ENCODE assay signal across 14 cellular contexts in the genomic region with DNA sequence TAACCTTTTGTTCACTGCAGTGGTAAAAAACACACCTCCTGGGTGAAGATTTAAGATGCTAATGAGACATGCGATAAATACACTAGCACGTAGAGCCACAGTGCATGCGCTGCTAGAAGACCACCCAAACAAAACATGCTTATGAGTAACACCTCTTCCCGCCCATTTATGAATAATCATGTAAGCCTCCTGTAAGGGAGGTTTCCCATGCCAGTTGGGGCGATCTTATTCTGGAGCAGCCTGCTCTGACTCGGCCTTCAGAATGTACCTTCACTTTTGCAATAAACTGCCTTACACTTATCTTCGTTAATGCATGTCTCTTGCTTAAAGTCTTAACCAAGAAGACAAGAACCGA.
"Had no signal": no experiment of that assay in that cellular context is flagged by ENCODE, and none has a peak within 500 bp of the region (broad histone marks: within the 10 kb centered on the region; RNA-seq: fewer than 3 reads in every experiment).

No MANE protein-coding gene starts in this region.

- H3K4me3 ChIP-seq: cardiac muscle cell, esophagus squamous epithelium, mucosa of descending colon, prostate gland, right atrium auricular region, suprapubic skin, transverse colon had no signal

- H3K9me3 ChIP-seq: esophagus squamous epithelium, mucosa of descending colon, prostate gland, right atrium auricular region, suprapubic skin, transverse colon had no signal

- H3K4me1 ChIP-seq: prostate gland, right atrium auricular region, transverse colon had no signal

- H3K27me3 ChIP-seq: cardiac muscle cell, esophagus squamous epithelium, right atrium auricular region, suprapubic skin, transverse colon had no signal

- H3K27ac Mint-ChIP-seq: activated naive CD4-positive, alpha-beta T cell treated with anti-CD3 and anti-CD28 coated beads, Interleukin-2, amount 10 ng/mL, durations not matched to agents 7 days and 5 days; activated T-cell treated with anti-CD3 and anti-CD28 coated beads, Interleukin-2, amount 50 U/mL, for 24 hours; dendritic cell treated with granulocyte-macrophage colony-stimulating factor and Interleukin-4, amounts not matched to agents 40 ng/mL and 50 ng/mL, for 4 days; stimulated activated naive CD8-positive, alpha-beta T cell treated with anti-CD3 and anti-CD28 coated beads, Interleukin-15, Interleukin-2, amounts not matched to agents 100 ng/mL and 50 ng/mL, for 24 hours had no signal

- H3K9me3 Mint-ChIP-seq: activated naive CD4-positive, alpha-beta T cell treated with anti-CD3 and anti-CD28 coated beads, Interleukin-2, amount 10 ng/mL, durations not matched to agents 7 days and 5 days; activated T-cell treated with anti-CD3 and anti-CD28 coated beads, Interleukin-2, amount 50 U/mL, for 24 hours; dendritic cell treated with granulocyte-macrophage colony-stimulating factor and Interleukin-4, amounts not matched to agents 40 ng/mL and 50 ng/mL, for 4 days; naive B cell; neural crest cell; stimulated activated naive CD8-positive, alpha-beta T cell treated with anti-CD3 and anti-CD28 coated beads, Interleukin-15, Interleukin-2, amounts not matched to agents 100 ng/mL and 50 ng/mL, for 24 hours had no signal

- H3K36me3 ChIP-seq: cardiac muscle cell, prostate gland, right atrium auricular region had no signal

- H3K27me3 Mint-ChIP-seq: activated naive CD4-positive, alpha-beta T cell treated with anti-CD3 and anti-CD28 coated beads, Interleukin-2, amount 10 ng/mL, durations not matched to agents 7 days and 5 days; activated T-cell treated with anti-CD3 and anti-CD28 coated beads, Interleukin-2, amount 50 U/mL, for 24 hours; dendritic cell treated with granulocyte-macrophage colony-stimulating factor and Interleukin-4, amounts not matched to agents 40 ng/mL and 50 ng/mL, for 4 days; naive B cell; stimulated activated naive CD8-positive, alpha-beta T cell treated with anti-CD3 and anti-CD28 coated beads, Interleukin-15, Interleukin-2, amounts not matched to agents 100 ng/mL and 50 ng/mL, for 24 hours had no signal

- H3K4me3 Mint-ChIP-seq: activated CD8-positive, alpha-beta T cell treated with anti-CD3 and anti-CD28 coated beads, Interleukin-2, amount 10 ng/mL, durations not matched to agents 7 days and 5 days; activated naive CD4-positive, alpha-beta T cell treated with anti-CD3 and anti-CD28 coated beads, Interleukin-2, amount 10 ng/mL, durations not matched to agents 7 days and 5 days; activated T-cell treated with anti-CD3 and anti-CD28 coated beads, Interleukin-2, amount 50 U/mL, for 24 hours; dendritic cell treated with granulocyte-macrophage colony-stimulating factor and Interleukin-4, amounts not matched to agents 40 ng/mL and 50 ng/mL, for 4 days; stimulated activated naive CD8-positive, alpha-beta T cell treated with anti-CD3 and anti-CD28 coated beads, Interleukin-15, Interleukin-2, amounts not matched to agents 100 ng/mL and 50 ng/mL, for 24 hours had no signal

- DNase-seq: esophagus squamous epithelium had no signal

- H3K27ac ChIP-seq: cardiac muscle cell, esophagus squamous epithelium, prostate gland, right atrium auricular region, suprapubic skin, transverse colon had no signal
